13 cellular contexts compared by ENCODE assay signal in genomic region chr2:37569986-37570688, GRCh38.
DNase-seq lines count a peak whose midpoint lies in the region; ATAC-seq and TF ChIP-seq lines count a peak whose summit lies in the region.
"Had no signal": no experiment of that assay in that cellular context is flagged by ENCODE, and none has a peak within 500 bp of the region (broad histone marks: within the 10 kb centered on the region; RNA-seq: fewer than 3 reads in every experiment).

No MANE protein-coding gene starts in this region.

- H3K27me3 Mint-ChIP-seq in stimulated activated memory B cell treated with anti-CD40 and anti-IgM and Interleukin-4, amounts not matched to agents 10 μg/mL and 1 μg/mL and 100 μg/mL, for 72 hours: no peaks in the 10 kb centered on the region

- H3K27ac ChIP-seq in SK-N-SH (ENCODE audit: low read depth in 2 of 2, low read length in 1 of 2): peak overlapping the region in 1 of 2 experiments; percentile 99; a peak in 3 of 4 replicates
- H3K27ac ChIP-seq: 22Rv1 had no signal

- H3K9me3 Mint-ChIP-seq in stimulated activated memory B cell treated with anti-CD40 and anti-IgM and Interleukin-4, amounts not matched to agents 10 μg/mL and 1 μg/mL and 100 μg/mL, for 72 hours: no peaks in the 10 kb centered on the region

- no peak for ATAC-seq in SK-N-SH treated with all-trans-retinoic acid at 6 μM for 48 hours
- no peak for ATAC-seq in stimulated activated memory B cell treated with anti-CD40 and anti-IgM and Interleukin-4, amounts not matched to agents 10 μg/mL and 1 μg/mL and 100 μg/mL, for 72 hours
- ATAC-seq: GM23338 had no signal

- no peak for TF ChIP-seq CTCF in SK-N-SH (IDR thresholded peaks at IDR 0.05)

- H3K4me1 ChIP-seq in SK-N-SH (ENCODE audit: control insufficient read depth in 1 of 2, insufficient read depth in 2 of 2, low read depth in 1 of 2, low read length in 1 of 2): peaks cover 12 to 52% of the 10 kb centered on the region in 2 experiments

- H3K9me2 ChIP-seq in SK-N-SH: no peaks in the 10 kb centered on the region

- H3K27me3 ChIP-seq in SK-N-SH (ENCODE audit: insufficient read depth): no peaks in the 10 kb centered on the region

- POLR2A ChIA-PET in SK-N-SH (lab: Yijun Ruan, JAX): no interaction called here

- H3K4me2 ChIP-seq in SK-N-SH: peak overlapping the region; percentile 56
- H3K4me2 ChIP-seq: GM23338 had no signal

- H3K36me3 Mint-ChIP-seq in stimulated activated memory B cell treated with anti-CD40 and anti-IgM and Interleukin-4, amounts not matched to agents 10 μg/mL and 1 μg/mL and 100 μg/mL, for 72 hours: no peaks in the 10 kb centered on the region

- WGBS in SK-N-SH (ENCODE audit: low lambda C conversion rate): 51% methylated on average over 3 of the region's 3 CpGs

- H3K79me2 ChIP-seq in SK-N-SH (ENCODE audit: insufficient read depth): no peaks in the 10 kb centered on the region

- TF ChIP-seq RAD21 in SK-N-SH (IDR thresholded peaks at IDR 0.05; ENCODE audit: low read length): no peak

- H3K9ac ChIP-seq in SK-N-SH: peak overlapping the region; percentile 63; the same call in 1 of the 2 replicates

- peak overlapping the region; percentile 33 for H3K27ac Mint-ChIP-seq in stimulated activated memory B cell treated with anti-CD40 and anti-IgM and Interleukin-4, amounts not matched to agents 10 μg/mL and 1 μg/mL and 100 μg/mL, for 72 hours
- H3K27ac Mint-ChIP-seq: activated naive CD4-positive, alpha-beta T cell treated with anti-CD3 and anti-CD28 coated beads, Interleukin-2, amount 50 U/mL, for 72 hours; GM23338 had no signal

- H3K4me3 Mint-ChIP-seq in stimulated activated memory B cell treated with anti-CD40 and anti-IgM and Interleukin-4, amounts not matched to agents 10 μg/mL and 1 μg/mL and 100 μg/mL, for 72 hours: no peak overlapping the region
- H3K4me3 Mint-ChIP-seq: GM23338 had no signal

- peaks cover 35% of the 10 kb centered on the region for H3K4me1 Mint-ChIP-seq in stimulated activated memory B cell treated with anti-CD40 and anti-IgM and Interleukin-4, amounts not matched to agents 10 μg/mL and 1 μg/mL and 100 μg/mL, for 72 hours

- peaks cover 70% of the 10 kb centered on the region for H3F3A ChIP-seq in SK-N-SH (replicated peaks; ENCODE audit: insufficient read depth)

- H3K9me3 ChIP-seq in SK-N-SH: no peaks in the 10 kb centered on the region

- H4K20me1 ChIP-seq in SK-N-SH (ENCODE audit: insufficient read depth): no peaks in the 10 kb centered on the region

- CTCF ChIA-PET in SK-N-SH (lab: Yijun Ruan, JAX): interaction anchor here (1.0 to 2.4 kb wide), 7 partner anchors 12 to 307 kb away, joined by 3 to 8 read pairs (median 3); no protein-coding TSS in a partner anchor

- no peak overlapping the region for H3K4me3 ChIP-seq in SK-N-SH (ENCODE audit: low read depth in 2 of 2, low read length in 1 of 2)
- H3K4me3 ChIP-seq: GM23338 had no signal

- DNase-seq in SK-N-SH (no peak), astrocyte of the hippocampus (ENCODE audit: low read depth, low spot score) (peak; percentile 61), foreskin melanocyte (peak; percentile 93), medulla oblongata (ENCODE audit: extremely low spot score) (no peak), NCI-H524 (lab: John Stamatoyannopoulos, UW) (no peak), NCI-H748 (lab: John Stamatoyannopoulos, UW; ENCODE audit: unreplicated experiment) (no peak)
- DNase-seq: activated CD4-positive, CD25-positive, alpha-beta regulatory T cell; NCI-H2171 had no signal

- TF ChIP-seq EP300 in SK-N-SH (IDR thresholded peaks at IDR 0.05; ENCODE audit: borderline replicate concordance in 1 of 2, low read depth in 1 of 2, low read length in 1 of 2): no peak

- no peaks in the 10 kb centered on the region for H3K36me3 ChIP-seq in SK-N-SH (replicated peaks in 1 of 2; ENCODE audit: control insufficient read depth in 1 of 2, insufficient read depth in 2 of 2, low read length in 1 of 2)

- peak overlapping the region; percentile 14 for H2AFZ ChIP-seq in SK-N-SH (ENCODE audit: low read depth)
- H2AFZ ChIP-seq: GM23338 had no signal

TF ChIP-seq in SK-N-SH, 30 proteins besides CTCF, POLR2A, EP300 and RAD21 (continues in another document):
- TF ChIP-seq MXI1 (IDR thresholded peaks at IDR 0.05; ENCODE audit: low read depth, low read length): no peak
- no peak for TF ChIP-seq GABPA (IDR thresholded peaks at IDR 0.05; ENCODE audit: low read depth)
- no peak for TF ChIP-seq TAF1 (IDR thresholded peaks at IDR 0.05; ENCODE audit: borderline replicate concordance, low read depth, low read length)
- TF ChIP-seq POLR2AphosphoS5 (IDR thresholded peaks at IDR 0.05; ENCODE audit: low read depth, low read length): no peak
- no peak for TF ChIP-seq JUND (IDR thresholded peaks at IDR 0.05)
- TF ChIP-seq ZBTB33 (IDR thresholded peaks at IDR 0.05; ENCODE audit: borderline replicate concordance, low read depth): no peak
- TF ChIP-seq GATA2 (CRISPR knock-in tag; IDR thresholded peaks at IDR 0.05): no peak

TF ChIP-seq in SK-N-SH treated with all-trans-retinoic acid at 6 μM for 48 hours, 23 proteins besides CTCF, POLR2A, EP300 and RAD21:
- TF ChIP-seq TSHZ2 (CRISPR knock-in tag; IDR thresholded peaks at IDR 0.05) (no peak), SNAI2 (CRISPR knock-in tag; IDR thresholded peaks at IDR 0.05) (no peak), ESRRG (CRISPR knock-in tag; IDR thresholded peaks at IDR 0.05) (no peak), PPARA (CRISPR knock-in tag; IDR thresholded peaks at IDR 0.05; ENCODE audit: borderline replicate concordance) (no peak), ISL1 (CRISPR knock-in tag; IDR thresholded peaks at IDR 0.05) (no peak)

Comparison
In these comparisons a context has a peak if more than half of its experiments do, and no peak if none do; other contexts are left out.
1. DNase-seq: peak in astrocyte of the hippocampus (single experiment) and foreskin melanocyte (single experiment); none in SK-N-SH (single experiment), medulla oblongata (single experiment), NCI-H524 (0 of 2) and NCI-H748 (single experiment).